Comparison of ENCODE assay signal across 19 cellular contexts in the genomic region with DNA sequence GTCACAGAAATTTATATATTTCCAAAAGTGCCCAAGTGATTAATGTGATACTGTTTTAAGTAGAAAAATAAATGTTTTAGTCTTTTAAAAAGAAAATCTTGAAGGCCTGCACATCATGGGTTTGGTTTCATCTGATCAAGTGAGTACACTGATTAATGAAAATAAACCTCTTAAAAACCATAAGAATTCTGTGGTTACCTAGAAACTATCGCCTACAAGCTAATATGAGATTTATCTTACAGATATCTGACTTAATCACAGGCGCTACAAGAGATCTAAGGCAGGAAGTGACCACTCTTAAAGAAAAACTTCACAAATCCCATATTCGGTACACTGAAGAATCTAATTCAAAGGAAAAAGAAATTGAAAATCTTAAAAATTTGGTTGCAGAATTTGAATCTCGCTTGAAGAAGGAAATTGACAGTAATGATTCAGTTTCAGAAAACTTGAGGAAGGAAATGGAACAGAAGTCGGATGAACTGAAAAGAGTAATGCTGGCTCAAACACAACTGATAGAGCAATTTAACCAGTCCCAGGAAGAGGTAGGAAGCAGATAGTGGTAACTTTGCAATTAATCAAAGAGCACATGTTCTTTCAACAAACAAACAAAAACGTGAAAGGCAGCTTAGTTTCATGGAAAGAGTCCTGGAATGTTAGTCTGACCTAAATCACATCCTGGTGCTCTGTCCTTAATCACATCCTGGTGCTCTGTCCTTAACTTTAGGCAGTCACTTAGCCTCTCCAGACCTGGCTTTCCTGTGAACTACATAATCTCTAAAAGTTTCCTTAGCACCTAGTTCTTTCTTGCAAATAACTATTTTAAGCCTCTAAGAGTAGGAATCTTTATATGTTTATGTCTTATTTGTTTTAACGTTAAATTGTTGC.
DNase-seq lines count a peak whose midpoint lies in the region; ATAC-seq and TF ChIP-seq lines count a peak whose summit lies in the region.
"Had no signal": no experiment of that assay in that cellular context is flagged by ENCODE, and none has a peak within 500 bp of the region (broad histone marks: within the 10 kb centered on the region; RNA-seq: fewer than 3 reads in every experiment).

No MANE protein-coding gene starts in this region.

- DNase-seq in ELR (ENCODE audit: low read depth), result peak; percentile 7
- no peak for DNase-seq in WTC11 (ENCODE audit: low spot score)
- DNase-seq in foreskin fibroblast, result peak; percentile 1 to 17
- DNase-seq in pulmonary artery endothelial cell (ENCODE audit: low read depth, low spot score), result peak; percentile 0
- no peak for DNase-seq in activated CD4-positive, alpha-beta T cell treated with anti-CD3 and anti-CD28 coated beads for 1 hour
- DNase-seq in cerebellum (ENCODE audit: low spot score), result no peak
- no peak for DNase-seq in MM.1S
- DNase-seq: C1 segment of cervical spinal cord, DMS79 treated with DMSO at 0.1 percent for 48 hours, GDM1, H7, Karpas-422, NCI-H1105, NCI-H1694, NCI-H510A treated with DMSO at 0.1 percent for 48 hours, SK-N-SH had no signal

- H3F3A ChIP-seq in MM.1S (ENCODE audit: insufficient read depth, low read length), result no peaks in the 10 kb centered on the region

- CTCF ChIA-PET in WTC11 (lab: Charles Lee), result no interaction called here

- no peaks in the 10 kb centered on the region for H3K36me3 ChIP-seq in MM.1S (replicated peaks; ENCODE audit: insufficient read depth, low read length)

- no peak overlapping the region for H3K27ac Mint-ChIP-seq in WTC11

- H3K4me1 ChIP-seq in MM.1S (ENCODE audit: low read length), result no peaks in the 10 kb centered on the region

- no peaks in the 10 kb centered on the region; the same call in 1 of the 2 replicates for H3K27me3 Mint-ChIP-seq in WTC11 (ENCODE audit: low read depth)

- H3K4me3 ChIP-seq in foreskin fibroblast (ENCODE audit: low read depth in 1 of 2, low read length in 2 of 2), result no peak overlapping the region
- no peak overlapping the region for H3K4me3 ChIP-seq in MM.1S (ENCODE audit: low read length)
- H3K4me3 ChIP-seq: GM12878 had no signal

- no peak overlapping the region for H3K27ac ChIP-seq in MM.1S (ENCODE audit: low read length)

- H3K9me3 Mint-ChIP-seq in WTC11, result no peaks in the 10 kb centered on the region

- no peak overlapping the region for H3K9ac ChIP-seq in MM.1S (ENCODE audit: low read length)
- H3K9ac ChIP-seq: SK-N-SH had no signal

- no peaks in the 10 kb centered on the region for H3K9me3 ChIP-seq in MM.1S (replicated peaks; ENCODE audit: insufficient read depth, low read length)
- H3K9me3 ChIP-seq: SK-N-SH had no signal

- no peak overlapping the region for H3K4me2 ChIP-seq in MM.1S (ENCODE audit: low read depth, low read length)
- H3K4me2 ChIP-seq: SK-N-SH had no signal

- no peaks in the 10 kb centered on the region for H3K79me2 ChIP-seq in MM.1S (ENCODE audit: low read length)

- H4K20me1 ChIP-seq in MM.1S (ENCODE audit: insufficient read depth, low read length), result no peaks in the 10 kb centered on the region

- POLR2A ChIA-PET in WTC11 (lab: Charles Lee), result no interaction called here

- H3K9me2 ChIP-seq in MM.1S (replicated peaks; ENCODE audit: insufficient read depth, low read length), result no peaks in the 10 kb centered on the region
- H3K9me2 ChIP-seq: SK-N-SH had no signal

- no peaks in the 10 kb centered on the region for H3K36me3 Mint-ChIP-seq in WTC11

- H3K4me3 Mint-ChIP-seq in WTC11, result no peak overlapping the region

- 0 out of 2 replicates have a peak, but pooled peaks cover 3% of the 10 kb centered on the region for H3K4me1 Mint-ChIP-seq in WTC11

- H2AFZ ChIP-seq in MM.1S (ENCODE audit: low read length), result no peak overlapping the region

- H3K27me3 ChIP-seq in MM.1S (replicated peaks; ENCODE audit: insufficient read depth, low read length), result no peaks in the 10 kb centered on the region

- peak; percentile 20; the same call in 1 of the 2 replicates for ATAC-seq in WTC11
- ATAC-seq: GM12878, Panc1, Right ventricle myocardium inferior had no signal

- TF ChIP-seq CTCF in WTC11 (IDR thresholded peaks at IDR 0.05), result no peak
- no peak for TF ChIP-seq CTCF in foreskin fibroblast (IDR thresholded peaks at IDR 0.05; ENCODE audit: low read depth, low read length)
- no peak for TF ChIP-seq CTCF in MM.1S (IDR thresholded peaks at IDR 0.05; ENCODE audit: low read length)

TF ChIP-seq in WTC11, 78 proteins besides CTCF, POLR2A, EP300 and RAD21:
- TF ChIP-seq, protein P1, sequence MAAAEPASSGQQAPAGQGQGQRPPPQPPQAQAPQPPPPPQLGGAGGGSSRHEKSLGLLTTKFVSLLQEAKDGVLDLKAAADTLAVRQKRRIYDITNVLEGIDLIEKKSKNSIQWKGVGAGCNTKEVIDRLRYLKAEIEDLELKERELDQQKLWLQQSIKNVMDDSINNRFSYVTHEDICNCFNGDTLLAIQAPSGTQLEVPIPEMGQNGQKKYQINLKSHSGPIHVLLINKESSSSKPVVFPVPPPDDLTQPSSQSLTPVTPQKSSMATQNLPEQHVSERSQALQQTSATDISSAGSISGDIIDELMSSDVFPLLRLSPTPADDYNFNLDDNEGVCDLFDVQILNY (CRISPR knock-in tag; IDR thresholded peaks at IDR 0.05), result no peak
- TF ChIP-seq OVOL2 (CRISPR knock-in tag; IDR thresholded peaks at IDR 0.05; ENCODE audit: borderline replicate concordance) (no peak), KAT7 (CRISPR knock-in tag; IDR thresholded peaks at IDR 0.05; ENCODE audit: borderline replicate concordance) (no peak), ZNF416 (CRISPR knock-in tag; IDR thresholded peaks at IDR 0.05) (no peak), CREB1 (CRISPR knock-in tag; IDR thresholded peaks at IDR 0.05) (no peak), SOX15 (CRISPR knock-in tag; IDR thresholded peaks at IDR 0.05) (no peak), TCF7 (CRISPR knock-in tag; IDR thresholded peaks at IDR 0.05; ENCODE audit: low read depth) (no peak), PRRX2 (CRISPR knock-in tag; IDR thresholded peaks at IDR 0.05) (no peak), ZNF138 (CRISPR knock-in tag; conservative IDR thresholded peaks at IDR 0.05) (no peak), IRF2 (CRISPR knock-in tag; IDR thresholded peaks at IDR 0.05; ENCODE audit: borderline replicate concordance, low read depth) (no peak), NFATC4 (CRISPR knock-in tag; IDR thresholded peaks at IDR 0.05) (no peak), GABPB1 (CRISPR knock-in tag; IDR thresholded peaks at IDR 0.05) (no peak), TEAD4 (CRISPR knock-in tag; IDR thresholded peaks at IDR 0.05) (no peak), NFE2L1 (CRISPR knock-in tag; IDR thresholded peaks at IDR 0.05) (no peak), HMGA2 (CRISPR knock-in tag; IDR thresholded peaks at IDR 0.05) (no peak), NR2C2 (CRISPR knock-in tag; IDR thresholded peaks at IDR 0.05) (no peak), RELA (CRISPR knock-in tag; IDR thresholded peaks at IDR 0.05; ENCODE audit: borderline replicate concordance) (no peak)
- TF ChIP-seq, protein P2, sequence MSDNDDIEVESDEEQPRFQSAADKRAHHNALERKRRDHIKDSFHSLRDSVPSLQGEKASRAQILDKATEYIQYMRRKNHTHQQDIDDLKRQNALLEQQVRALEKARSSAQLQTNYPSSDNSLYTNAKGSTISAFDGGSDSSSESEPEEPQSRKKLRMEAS (CRISPR knock-in tag; IDR thresholded peaks at IDR 0.05), result no peak
- TF ChIP-seq, protein P3, sequence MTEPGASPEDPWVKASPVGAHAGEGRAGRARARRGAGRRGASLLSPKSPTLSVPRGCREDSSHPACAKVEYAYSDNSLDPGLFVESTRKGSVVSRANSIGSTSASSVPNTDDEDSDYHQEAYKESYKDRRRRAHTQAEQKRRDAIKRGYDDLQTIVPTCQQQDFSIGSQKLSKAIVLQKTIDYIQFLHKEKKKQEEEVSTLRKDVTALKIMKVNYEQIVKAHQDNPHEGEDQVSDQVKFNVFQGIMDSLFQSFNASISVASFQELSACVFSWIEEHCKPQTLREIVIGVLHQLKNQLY (CRISPR knock-in tag; IDR thresholded peaks at IDR 0.05), result no peak
- TF ChIP-seq, protein P4, sequence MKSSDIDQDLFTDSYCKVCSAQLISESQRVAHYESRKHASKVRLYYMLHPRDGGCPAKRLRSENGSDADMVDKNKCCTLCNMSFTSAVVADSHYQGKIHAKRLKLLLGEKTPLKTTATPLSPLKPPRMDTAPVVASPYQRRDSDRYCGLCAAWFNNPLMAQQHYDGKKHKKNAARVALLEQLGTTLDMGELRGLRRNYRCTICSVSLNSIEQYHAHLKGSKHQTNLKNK (CRISPR knock-in tag; IDR thresholded peaks at IDR 0.05), result no peak
TF ChIP-seq in WTC11: peak in this region for 0.

Comparison
In these comparisons a context has a peak if more than half of its experiments do, and no peak if none do; other contexts are left out.
1. DNase-seq: peak in ELR (single experiment), foreskin fibroblast (2 of 2) and pulmonary artery endothelial cell (single experiment); none in WTC11 (single experiment), activated CD4-positive, alpha-beta T cell treated with anti-CD3 and anti-CD28 coated beads for 1 hour (single experiment), cerebellum (single experiment) and MM.1S (single experiment).